Comparison of ENCODE assay signal across 2 cellular contexts in the genomic region with DNA sequence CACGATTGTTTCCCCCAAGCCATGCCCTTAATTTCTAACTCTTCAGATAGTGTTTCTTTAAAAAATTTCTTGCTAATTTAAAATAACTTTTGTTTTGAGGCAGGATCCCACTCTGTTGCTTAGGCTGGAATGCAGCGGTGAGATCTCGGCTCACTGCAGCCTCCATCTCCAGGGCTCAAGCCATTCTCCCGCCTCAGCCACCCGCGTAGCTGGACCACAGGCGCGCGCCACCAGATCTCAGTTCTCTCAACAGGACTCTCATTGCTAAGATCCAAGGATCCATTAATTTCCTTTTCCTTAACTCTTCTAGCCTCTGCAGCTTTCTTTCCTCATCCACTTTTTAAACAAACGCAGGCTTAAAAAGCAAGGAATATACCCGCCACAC.
TF ChIP-seq lines count a peak whose summit lies in the region.

No MANE protein-coding gene starts in this region.

TF ChIP-seq in HCT116, 20 proteins besides CTCF, POLR2A, EP300 and RAD21 (continued from another document):
- TF ChIP-seq, protein P1, sequence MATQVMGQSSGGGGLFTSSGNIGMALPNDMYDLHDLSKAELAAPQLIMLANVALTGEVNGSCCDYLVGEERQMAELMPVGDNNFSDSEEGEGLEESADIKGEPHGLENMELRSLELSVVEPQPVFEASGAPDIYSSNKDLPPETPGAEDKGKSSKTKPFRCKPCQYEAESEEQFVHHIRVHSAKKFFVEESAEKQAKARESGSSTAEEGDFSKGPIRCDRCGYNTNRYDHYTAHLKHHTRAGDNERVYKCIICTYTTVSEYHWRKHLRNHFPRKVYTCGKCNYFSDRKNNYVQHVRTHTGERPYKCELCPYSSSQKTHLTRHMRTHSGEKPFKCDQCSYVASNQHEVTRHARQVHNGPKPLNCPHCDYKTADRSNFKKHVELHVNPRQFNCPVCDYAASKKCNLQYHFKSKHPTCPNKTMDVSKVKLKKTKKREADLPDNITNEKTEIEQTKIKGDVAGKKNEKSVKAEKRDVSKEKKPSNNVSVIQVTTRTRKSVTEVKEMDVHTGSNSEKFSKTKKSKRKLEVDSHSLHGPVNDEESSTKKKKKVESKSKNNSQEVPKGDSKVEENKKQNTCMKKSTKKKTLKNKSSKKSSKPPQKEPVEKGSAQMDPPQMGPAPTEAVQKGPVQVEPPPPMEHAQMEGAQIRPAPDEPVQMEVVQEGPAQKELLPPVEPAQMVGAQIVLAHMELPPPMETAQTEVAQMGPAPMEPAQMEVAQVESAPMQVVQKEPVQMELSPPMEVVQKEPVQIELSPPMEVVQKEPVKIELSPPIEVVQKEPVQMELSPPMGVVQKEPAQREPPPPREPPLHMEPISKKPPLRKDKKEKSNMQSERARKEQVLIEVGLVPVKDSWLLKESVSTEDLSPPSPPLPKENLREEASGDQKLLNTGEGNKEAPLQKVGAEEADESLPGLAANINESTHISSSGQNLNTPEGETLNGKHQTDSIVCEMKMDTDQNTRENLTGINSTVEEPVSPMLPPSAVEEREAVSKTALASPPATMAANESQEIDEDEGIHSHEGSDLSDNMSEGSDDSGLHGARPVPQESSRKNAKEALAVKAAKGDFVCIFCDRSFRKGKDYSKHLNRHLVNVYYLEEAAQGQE (IDR thresholded peaks at IDR 0.05; ENCODE audit: low read depth), result no peak
- no peak for TF ChIP-seq TCF7L2 (IDR thresholded peaks at IDR 0.05; ENCODE audit: borderline replicate concordance, extremely low read depth, insufficient read depth, insufficient read length)
- TF ChIP-seq CBX3 (IDR thresholded peaks at IDR 0.05; ENCODE audit: low read depth), result no peak
- TF ChIP-seq CEBPB (IDR thresholded peaks at IDR 0.05; ENCODE audit: low read depth), result no peak
- no peak for TF ChIP-seq SRF (IDR thresholded peaks at IDR 0.05; ENCODE audit: low read depth)
- TF ChIP-seq FOSL1 (IDR thresholded peaks at IDR 0.05; ENCODE audit: low read depth), result no peak; the same call in 1 of the 2 replicates
TF ChIP-seq in HCT116: peak in this region for 0.

TF ChIP-seq in neural cell, 6 proteins besides CTCF, POLR2A, EP300 and RAD21 (continued from another document):
- TF ChIP-seq, protein P1 (IDR thresholded peaks at IDR 0.05; ENCODE audit: borderline replicate concordance), result no peak
- no peak for TF ChIP-seq MXI1 (conservative IDR thresholded peaks at IDR 0.05; ENCODE audit: poor library complexity, severe bottlenecking)
- no peak for TF ChIP-seq TAF1 (IDR thresholded peaks at IDR 0.05; ENCODE audit: low read depth)
